11 cellular contexts compared by ENCODE assay signal in genomic region chr19:38675611-38676010, GRCh38. TPM values are rescaled to one million over a fixed set of nuclear protein-coding genes. Genes with fewer than 3 reads are reported as not detected.
DNase-seq lines count a peak whose midpoint lies in the region; ATAC-seq, FAIRE-seq and TF ChIP-seq lines count a peak whose summit lies in the region.
"Had no signal": no experiment of that assay in that cellular context is flagged by ENCODE, and none has a peak within 500 bp of the region (broad histone marks: within the 10 kb centered on the region; RNA-seq: fewer than 3 reads in every experiment).

No MANE protein-coding gene starts in this region.

- no peak for DNase-seq in CD14-positive monocyte (ENCODE audit: low spot score)
- no peak for DNase-seq in Panc1 (ENCODE audit: low read depth, low spot score)
- DNase-seq in endothelial cell of umbilical vein (ENCODE audit: low read depth, low spot score), result no peak
- no peak for DNase-seq in ovary
- DNase-seq in hepatic stellate cell (ENCODE audit: low spot score), result no peak
- no peak for DNase-seq in NCI-H2196 (lab: John Stamatoyannopoulos, UW; ENCODE audit: unreplicated experiment)
- no peak for DNase-seq in DMS79 treated with DMSO at 0.1 percent for 48 hours (lab: John Stamatoyannopoulos, UW)
- DNase-seq: NCI-H524 had no signal

- peaks cover 92% of the 10 kb centered on the region for H3K79me2 ChIP-seq in endothelial cell of umbilical vein (ENCODE audit: control insufficient read depth, insufficient read depth, low read length)

- CTCF ChIA-PET in Panc1 (lab: Charles Lee), result no interaction called here
- CTCF ChIA-PET in endothelial cell of umbilical vein (lab: Charles Lee), result interaction anchor here (1.3 kb wide), 1 partner anchor 8 kb away, joined by 6 read pairs; no protein-coding TSS in a partner anchor

- BruUV-seq in Panc1 (replicated peaks; lab: Mats Ljungman, UMichigan) (no TSS peak), endothelial cell of umbilical vein (replicated peaks; lab: Mats Ljungman, UMichigan) (no TSS peak)

- no peak for TF ChIP-seq POLR2A in endothelial cell of umbilical vein (IDR thresholded peaks at IDR 0.05; ENCODE audit: low read depth, low read length)
- no peak for TF ChIP-seq POLR2A in ovary (IDR thresholded peaks at IDR 0.05)

- no peaks in the 10 kb centered on the region for H3K9me3 ChIP-seq in Panc1 (ENCODE audit: control insufficient read depth, insufficient read depth, low read depth, low read length)
- no peaks in the 10 kb centered on the region for H3K9me3 ChIP-seq in endothelial cell of umbilical vein (replicated peaks; ENCODE audit: control insufficient read depth, insufficient read depth, low read length)
- no peaks in the 10 kb centered on the region for H3K9me3 ChIP-seq in ovary

- ATAC-seq in Panc1 (peak; percentile 5; the same call in 1 of the 2 replicates), GM19452 (IDR thresholded peaks at IDR 0.05; ENCODE audit: unreplicated experiment) (no peak)

- H3K4me1 Mint-ChIP-seq in CD14-positive monocyte, result peaks cover 72% of the 10 kb centered on the region

- no peaks in the 10 kb centered on the region for H3K9me1 ChIP-seq in endothelial cell of umbilical vein (replicated peaks; ENCODE audit: control insufficient read depth, extremely low read depth, insufficient read depth, low read length)

- no peak overlapping the region for H3K9ac ChIP-seq in endothelial cell of umbilical vein (replicated peaks; ENCODE audit: extremely low read depth, insufficient read depth, low read length)

- H3K36me3 ChIP-seq in Panc1 (ENCODE audit: control insufficient read depth, insufficient read depth, low read length) (0 out of 2 replicates have a peak, but pooled peaks cover 7% of the 10 kb centered on the region), endothelial cell of umbilical vein (ENCODE audit: control insufficient read depth in 2 of 2, extremely low read depth in 1 of 2, insufficient read depth in 2 of 2, low read length in 2 of 2) (peaks cover 0 to 2% of the 10 kb centered on the region in 2 experiments), ovary (no peaks in the 10 kb centered on the region)

- no peak for TF ChIP-seq EP300 in ovary (IDR thresholded peaks at IDR 0.05)

- dilution Hi-C loops in endothelial cell of umbilical vein (cut with MboI; ENCODE audit: extremely low pct_ligation_motif_present, low sequenced_read_pairs), result no loop called here

- WGBS in ovary, 3 donors, result 86 to 87% (median 87%) methylated on average over 5 of the region's 5 CpGs

- H3K4me3 ChIP-seq in Panc1 (ENCODE audit: low read depth in 2 of 2, low read length in 2 of 2), result no peak overlapping the region
- no peak overlapping the region for H3K4me3 ChIP-seq in endothelial cell of umbilical vein (replicated peaks in 1 of 3; ENCODE audit: insufficient read depth in 1 of 3, low read depth in 1 of 3, low read length in 3 of 3)
- H3K4me3 ChIP-seq in ovary, result no peak overlapping the region

- H2AFZ ChIP-seq in endothelial cell of umbilical vein (ENCODE audit: low read depth, low read length), result no peak overlapping the region

- in situ Hi-C loops in Panc1 (cut with HindIII; ENCODE audit: low pct_unique_long_range_greater_than_20kb, low sequenced_read_pairs), result no loop called here

- H3K27me3 Mint-ChIP-seq in CD14-positive monocyte (ENCODE audit: low read depth in 3 of 3), result peaks cover 0 to 1% (median 0%) of the 10 kb centered on the region in 3 donors
- H3K27me3 Mint-ChIP-seq: activated naive CD8-positive, alpha-beta T cell had no signal

- peak overlapping the region in 6 of 7 donors; percentile 66 to 96 (median 84) for H3K27ac Mint-ChIP-seq in CD14-positive monocyte
- H3K27ac Mint-ChIP-seq: activated naive CD8-positive, alpha-beta T cell had no signal

- peaks cover 26 to 33% of the 10 kb centered on the region in 2 donors for H3K36me3 Mint-ChIP-seq in CD14-positive monocyte

- H3K4me3 Mint-ChIP-seq in CD14-positive monocyte, result no peak overlapping the region
- H3K4me3 Mint-ChIP-seq: activated naive CD8-positive, alpha-beta T cell had no signal

- intact Hi-C loops in CD14-positive monocyte (cut with micrococcal nuclease) (no loop called here), Panc1 (cut with micrococcal nuclease; ENCODE audit: unreplicated experiment) (no loop called here), endothelial cell of umbilical vein (cut with micrococcal nuclease) (loop anchor here (1.0 kb wide), 1 partner anchor 9 kb away; no protein-coding TSS in a partner anchor), ovary (cut with DNase I) (no loop called here)

- POLR2A ChIA-PET in Panc1 (lab: Charles Lee), result interaction anchor here (0.5 to 0.7 kb wide), 3 partner anchors 22 to 164 kb away, joined by 3 read pairs; no protein-coding TSS in a partner anchor
- POLR2A ChIA-PET in endothelial cell of umbilical vein (lab: Charles Lee), result no interaction called here

- TF ChIP-seq CTCF in CD14-positive monocyte (IDR thresholded peaks at IDR 0.05) (peak; percentile 11), Panc1 (IDR thresholded peaks at IDR 0.05) (no peak), endothelial cell of umbilical vein (IDR thresholded peaks at IDR 0.05; ENCODE audit: extremely low read depth in 1 of 2, insufficient read depth in 1 of 2, low read depth in 1 of 2, low read length in 2 of 2) (no peak), ovary (IDR thresholded peaks at IDR 0.05) (no peak)

- no peaks in the 10 kb centered on the region for H3K9me3 Mint-ChIP-seq in CD14-positive monocyte

- no peaks in the 10 kb centered on the region for H3K27me3 ChIP-seq in Panc1 (ENCODE audit: control insufficient read depth, insufficient read depth, low read length)
- H3K27me3 ChIP-seq in endothelial cell of umbilical vein (ENCODE audit: control insufficient read depth in 2 of 2, insufficient read depth in 2 of 2, low read length in 2 of 2), result no peaks in the 10 kb centered on the region
- no peaks in the 10 kb centered on the region for H3K27me3 ChIP-seq in ovary

- peak overlapping the region; percentile 98 for H3K27ac ChIP-seq in Panc1 (ENCODE audit: low read length)
- no peak overlapping the region for H3K27ac ChIP-seq in endothelial cell of umbilical vein (ENCODE audit: insufficient read depth, low read depth, low read length)
- H3K27ac ChIP-seq in ovary, result peak overlapping the region; percentile 4 to 8

- H4K20me1 ChIP-seq in endothelial cell of umbilical vein (replicated peaks; ENCODE audit: control insufficient read depth, extremely low read depth, insufficient read depth, low read length), result no peaks in the 10 kb centered on the region

- peaks cover 92% of the 10 kb centered on the region for H3K4me1 ChIP-seq in Panc1 (ENCODE audit: control insufficient read depth, insufficient read depth, low read length)
- H3K4me1 ChIP-seq in endothelial cell of umbilical vein (ENCODE audit: control insufficient read depth, extremely low read depth, insufficient read depth, low read length), result peaks cover 55% of the 10 kb centered on the region
- H3K4me1 ChIP-seq in ovary (ENCODE audit: insufficient read depth), result peaks cover 36% of the 10 kb centered on the region

- peak; percentile 4 for FAIRE-seq in endothelial cell of umbilical vein (lab: Jason Lieb, UNC)
- FAIRE-seq: islet of Langerhans had no signal

- H3K4me2 ChIP-seq in endothelial cell of umbilical vein (ENCODE audit: insufficient read depth, low read length), result no peak overlapping the region

TF ChIP-seq in endothelial cell of umbilical vein, 7 proteins besides CTCF, POLR2A, EP300 and RAD21 (continues in another document):
- TF ChIP-seq FOS (IDR thresholded peaks at IDR 0.05; ENCODE audit: borderline replicate concordance, insufficient read depth, low read length) (no peak), MYC (IDR thresholded peaks at IDR 0.05; ENCODE audit: low read depth, low read length) (no peak)

RNA-seq across cellular contexts. Expression of gene ACTN4, which starts 28.2 kb away (rescaled TPM):
- polyA plus RNA-seq in CD14-positive monocyte, result 10 to 100 TPM in 1 of 2 donors, 1 to 10 TPM in 1; 8.4 to 16.0 TPM
- total RNA-seq in Panc1 (2021; ENCODE audit: unreplicated experiment), result 3,297 TPM
- polyA plus RNA-seq in Panc1 (2012; ENCODE audit: insufficient read length), result 5,405 TPM
- total RNA-seq in endothelial cell of umbilical vein, result 693 and 748 TPM in 2 replicates
- polyA plus RNA-seq in endothelial cell of umbilical vein, result 313 and 329 TPM in 2 replicates
- 293 and 306 TPM in 2 replicates for polyA plus RNA-seq in endothelial cell of umbilical vein (2011; cell fraction: cytosol; rRNA removed)
- polyA plus RNA-seq in endothelial cell of umbilical vein (2011; cell fraction: nucleus; rRNA removed), result 829 and 939 TPM in 2 replicates
- polyA plus RNA-seq in endothelial cell of umbilical vein (2012), result 615 and 712 TPM in 2 replicates
- polyA minus RNA-seq in endothelial cell of umbilical vein, result 461 and 482 TPM in 2 replicates
- 78.8 TPM for polyA minus RNA-seq in endothelial cell of umbilical vein (2011; cell fraction: cytosol; rRNA and poly(A)+ RNA removed)
- polyA minus RNA-seq in endothelial cell of umbilical vein (2011; cell fraction: nucleus; rRNA and poly(A)+ RNA removed), result 238 and 273 TPM in 2 replicates
- 100 to 1,000 TPM; 139 to 419 (median 299) TPM for total RNA-seq in ovary
- 100 to 1,000 TPM; 188 to 458 TPM for polyA plus RNA-seq in ovary

RNA-seq across cellular contexts. Expression of gene EIF3K, which starts 56.6 kb away (rescaled TPM):
- 100 to 1,000 TPM; 326 to 381 TPM for polyA plus RNA-seq in CD14-positive monocyte
- 2,011 TPM for total RNA-seq in Panc1 (2021; ENCODE audit: unreplicated experiment)
- polyA plus RNA-seq in Panc1 (2012; ENCODE audit: insufficient read length), result 2,958 TPM
- total RNA-seq in endothelial cell of umbilical vein, result 267 and 277 TPM in 2 replicates
- 584 and 644 TPM in 2 replicates for polyA plus RNA-seq in endothelial cell of umbilical vein
- 562 and 679 TPM in 2 replicates for polyA plus RNA-seq in endothelial cell of umbilical vein (2011; cell fraction: cytosol; rRNA removed)
- 241 and 343 TPM in 2 replicates for polyA plus RNA-seq in endothelial cell of umbilical vein (2011; cell fraction: nucleus; rRNA removed)
- polyA plus RNA-seq in endothelial cell of umbilical vein (2012), result 437 and 456 TPM in 2 replicates
- polyA minus RNA-seq in endothelial cell of umbilical vein, result 239 and 248 TPM in 2 replicates
- 160 TPM for polyA minus RNA-seq in endothelial cell of umbilical vein (2011; cell fraction: cytosol; rRNA and poly(A)+ RNA removed)
- polyA minus RNA-seq in endothelial cell of umbilical vein (2011; cell fraction: nucleus; rRNA and poly(A)+ RNA removed), result 54.6 and 56.7 TPM in 2 replicates
- total RNA-seq in ovary, result 100 to 1,000 TPM; 247 to 527 (median 267) TPM
- 100 to 1,000 TPM; 215 to 391 TPM for polyA plus RNA-seq in ovary

RNA-seq across cellular contexts. Expression of gene MAP4K1, which starts 57.9 kb away (rescaled TPM):
- 10 to 100 TPM; 19.8 to 22.4 TPM for polyA plus RNA-seq in CD14-positive monocyte
- total RNA-seq in Panc1 (2021; ENCODE audit: unreplicated experiment), result 11.1 TPM
- polyA plus RNA-seq in Panc1 (2012; ENCODE audit: insufficient read length), result 9.2 TPM
- 1.2 and 1.6 TPM in 2 replicates for total RNA-seq in endothelial cell of umbilical vein
- 0.12 and 0.14 TPM in 2 replicates for polyA plus RNA-seq in endothelial cell of umbilical vein
- 0.08 and 0.23 TPM in 2 replicates for polyA plus RNA-seq in endothelial cell of umbilical vein (2011; cell fraction: cytosol; rRNA removed)
- 1.2 and 1.4 TPM in 2 replicates for polyA plus RNA-seq in endothelial cell of umbilical vein (2011; cell fraction: nucleus; rRNA removed)
- 0.09 TPM in 1 of 2 replicates, not detected in the other for polyA plus RNA-seq in endothelial cell of umbilical vein (2012)
- not detected in 2 replicates for polyA minus RNA-seq in endothelial cell of umbilical vein
- not detected for polyA minus RNA-seq in endothelial cell of umbilical vein (2011; cell fraction: cytosol; rRNA and poly(A)+ RNA removed)
- polyA minus RNA-seq in endothelial cell of umbilical vein (2011; cell fraction: nucleus; rRNA and poly(A)+ RNA removed), result not detected in 2 replicates
- total RNA-seq in ovary, result 1 to 10 TPM in 6 of 7 donors, under 1 TPM in 1; 0.95 to 6.1 (median 2.6) TPM
- polyA plus RNA-seq in ovary, result 1 to 10 TPM; 1.0 to 2.6 TPM
